Comparison of ENCODE assay signal across 8 cellular contexts in the genomic region with DNA sequence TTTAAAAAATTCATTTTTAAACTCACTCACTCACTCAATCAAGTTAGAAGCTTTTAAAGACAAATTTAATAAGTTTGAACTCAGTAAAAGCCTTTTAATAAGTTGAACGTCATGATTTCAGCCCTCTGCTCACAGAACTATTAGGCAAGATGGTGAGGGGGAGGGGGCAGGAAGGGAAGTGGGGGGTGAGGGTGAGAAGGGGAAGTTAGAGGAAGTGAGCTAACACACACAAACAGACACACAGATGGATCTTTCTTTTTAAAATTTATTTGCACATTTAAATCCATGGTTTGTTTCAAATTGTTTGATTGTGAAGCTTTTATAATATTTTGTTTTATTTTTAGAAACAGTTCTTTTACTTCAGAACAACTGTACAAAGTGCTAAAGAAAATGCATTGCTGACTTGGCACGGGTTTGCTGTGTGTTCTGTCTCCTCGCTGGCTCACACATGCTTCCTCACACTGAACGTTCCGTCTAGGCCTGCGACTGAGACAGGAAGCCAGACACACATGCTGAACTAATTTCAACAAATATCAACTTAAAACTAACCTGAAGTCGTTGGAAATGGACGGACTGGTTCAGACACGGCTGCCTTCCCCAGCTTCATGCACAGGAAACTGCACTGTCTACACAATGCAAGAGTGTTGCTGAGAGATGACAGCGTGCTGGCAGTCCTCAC. TPM values are rescaled to one million over a fixed set of nuclear protein-coding genes. Genes with fewer than 3 reads are reported as not detected.
DNase-seq lines count a peak whose midpoint lies in the region; ATAC-seq and TF ChIP-seq lines count a peak whose summit lies in the region.

No MANE protein-coding gene starts in this region.

- H3K27ac ChIP-seq in osteoblast (ENCODE audit: low read depth, low read length) (no peak overlapping the region), trophoblast cell (ENCODE audit: low read depth, low read length) (no peak overlapping the region)

- H2AFZ ChIP-seq in osteoblast (ENCODE audit: low read length), result peak overlapping the region; percentile 58
- no peak overlapping the region for H2AFZ ChIP-seq in trophoblast cell (ENCODE audit: insufficient read depth, low read length, poor library complexity)

- H3K4me1 ChIP-seq in osteoblast (ENCODE audit: insufficient read depth, low read length) (peaks cover 2% of the 10 kb centered on the region), trophoblast cell (ENCODE audit: control insufficient read depth in 1 of 2, insufficient read depth in 2 of 2, low read length in 2 of 2) (peaks cover 4% of the 10 kb centered on the region in 2 experiments)

- no peak overlapping the region for H3K23ac ChIP-seq in trophoblast cell (ENCODE audit: low read length)

- H3K18ac ChIP-seq in trophoblast cell (ENCODE audit: low read length), result no peak overlapping the region

- peaks cover 30% of the 10 kb centered on the region for H3K36me3 Mint-ChIP-seq in activated CD4-positive, alpha-beta memory T cell treated with anti-CD3 and anti-CD28 coated beads, Interleukin-2, amount 10 ng/mL, durations not matched to agents 7 days and 5 days (ENCODE audit: low read depth)

- peaks cover 47% of the 10 kb centered on the region for H3K4me1 Mint-ChIP-seq in activated CD4-positive, alpha-beta memory T cell treated with anti-CD3 and anti-CD28 coated beads, Interleukin-2, amount 10 ng/mL, durations not matched to agents 7 days and 5 days

- H3K79me2 ChIP-seq in osteoblast (ENCODE audit: insufficient read depth, low read length) (no peaks in the 10 kb centered on the region), trophoblast cell (ENCODE audit: control insufficient read depth, insufficient read depth, low read length, poor library complexity) (no peaks in the 10 kb centered on the region)

- in situ Hi-C loops in KBM-7 (cut with MboI; ENCODE audit: low pct_unique_long_range_greater_than_20kb, low sequenced_read_pairs), result no loop called here

- no peak overlapping the region for H2BK5ac ChIP-seq in trophoblast cell (ENCODE audit: low read depth, low read length, poor library complexity)

- H3K27me3 ChIP-seq in osteoblast (ENCODE audit: insufficient read depth, low read length), result peaks cover 3% of the 10 kb centered on the region
- no peaks in the 10 kb centered on the region for H3K27me3 ChIP-seq in trophoblast cell (ENCODE audit: insufficient read depth, low read length)

- no peaks in the 10 kb centered on the region for H3K9me3 ChIP-seq in osteoblast (ENCODE audit: low read depth, low read length)
- peaks cover 8% of the 10 kb centered on the region for H3K9me3 ChIP-seq in trophoblast cell (ENCODE audit: insufficient read depth, low read depth, low read length)

- no peaks in the 10 kb centered on the region for H3K79me1 ChIP-seq in trophoblast cell (ENCODE audit: low read length)

- H4K8ac ChIP-seq in trophoblast cell (ENCODE audit: low read depth, low read length), result no peak overlapping the region

- peak; percentile 54 for ATAC-seq in esophagus mucosa

- H4K91ac ChIP-seq in trophoblast cell (ENCODE audit: low read depth, low read length), result no peak overlapping the region

- no peaks in the 10 kb centered on the region for H4K20me1 ChIP-seq in osteoblast (ENCODE audit: insufficient read depth, low read length)

- no peak overlapping the region for H2BK120ac ChIP-seq in trophoblast cell (ENCODE audit: insufficient read depth, low read length, poor library complexity)

- H3K4ac ChIP-seq in trophoblast cell (ENCODE audit: low read depth, low read length), result no peak overlapping the region

- H2BK12ac ChIP-seq in trophoblast cell (ENCODE audit: low read length), result no peak overlapping the region

- peak overlapping the region; percentile 60 for H3K4me3 Mint-ChIP-seq in activated CD4-positive, alpha-beta memory T cell treated with anti-CD3 and anti-CD28 coated beads, Interleukin-2, amount 10 ng/mL, durations not matched to agents 7 days and 5 days

- H3K27me3 Mint-ChIP-seq in activated CD4-positive, alpha-beta memory T cell treated with anti-CD3 and anti-CD28 coated beads, Interleukin-2, amount 10 ng/mL, durations not matched to agents 7 days and 5 days, result peaks cover 50% of the 10 kb centered on the region

- no peak overlapping the region for H3K14ac ChIP-seq in trophoblast cell (ENCODE audit: low read length)

- H2AK5ac ChIP-seq in trophoblast cell (ENCODE audit: low read length), result no peak overlapping the region

- H3K4me2 ChIP-seq in osteoblast (ENCODE audit: insufficient read depth, low read length), result peak overlapping the region; percentile 1
- H3K4me2 ChIP-seq in trophoblast cell (ENCODE audit: low read length), result no peak overlapping the region

- TF ChIP-seq CTCF in osteoblast (IDR thresholded peaks at IDR 0.05; ENCODE audit: extremely low read depth, low read depth, low read length), result no peak

- no peak overlapping the region for H4K12ac ChIP-seq in trophoblast cell (ENCODE audit: low read depth, low read length)

- no peak overlapping the region for H3K9ac ChIP-seq in trophoblast cell (ENCODE audit: low read length)

- H3K36me3 ChIP-seq in osteoblast (ENCODE audit: insufficient read depth, low read length) (no peaks in the 10 kb centered on the region), trophoblast cell (ENCODE audit: control insufficient read depth in 1 of 2, insufficient read depth in 2 of 2, low read length in 2 of 2) (no peaks in the 10 kb centered on the region)

- no CpG with 5 or more reads among the region's 10 CpGs for WGBS in trophoblast cell (ENCODE audit: extremely low coverage, insufficient coverage, insufficient read length)

- H3K9me3 Mint-ChIP-seq in activated CD4-positive, alpha-beta memory T cell treated with anti-CD3 and anti-CD28 coated beads, Interleukin-2, amount 10 ng/mL, durations not matched to agents 7 days and 5 days, result peaks cover 16% of the 10 kb centered on the region

- peak; percentile 57 for DNase-seq in KBM-7
- peak; percentile 60 for DNase-seq in activated CD4-positive, alpha-beta memory T cell treated with anti-CD3 and anti-CD28 coated beads, Interleukin-2, amount 10 ng/mL, durations not matched to agents 7 days and 5 days
- DNase-seq in osteoblast (ENCODE audit: insufficient read length, low spot score, missing footprints), result no peak
- DNase-seq in NCI-H2227 treated with DMSO at 0.1 percent for 48 hours (lab: John Stamatoyannopoulos, UW), result no peak
- DNase-seq in NCI-H1930 (lab: John Stamatoyannopoulos, UW), result no peak
- DNase-seq in H4 (ENCODE audit: low spot score), result no peak
- no peak for DNase-seq in trophoblast cell

- CTCF ChIA-PET in activated CD4-positive, alpha-beta memory T cell treated with anti-CD3 and anti-CD28 coated beads, Interleukin-2, amount 10 ng/mL, durations not matched to agents 7 days and 5 days (lab: Charles Lee), result interaction anchor here (0.9 to 4.2 kb wide), 6 partner anchors 8 to 460 kb away, joined by 3 to 28 read pairs (median 4); a partner anchor contains a TSS

- H3K27ac Mint-ChIP-seq in activated CD4-positive, alpha-beta memory T cell treated with anti-CD3 and anti-CD28 coated beads, Interleukin-2, amount 10 ng/mL, durations not matched to agents 7 days and 5 days, result peak overlapping the region; percentile 98

- no peak overlapping the region for H3K4me3 ChIP-seq in osteoblast (ENCODE audit: insufficient read depth, low read length)
- no peak overlapping the region for H3K4me3 ChIP-seq in trophoblast cell (ENCODE audit: low read depth, low read length)

- POLR2A ChIA-PET in activated CD4-positive, alpha-beta memory T cell treated with anti-CD3 and anti-CD28 coated beads, Interleukin-2, amount 10 ng/mL, durations not matched to agents 7 days and 5 days (lab: Charles Lee), result interaction anchor here (0.8 to 8.7 kb wide), 5 partner anchors 9 to 236 kb away, joined by 3 to 121 read pairs (median 3); a partner anchor contains a TSS

RNA-seq across cellular contexts. Expression of a gene that starts 7.9 kb away (rescaled TPM):
- 10 to 100 TPM; 51.9 to 57.7 TPM for total RNA-seq in activated CD4-positive, alpha-beta memory T cell treated with anti-CD3 and anti-CD28 coated beads, Interleukin-2, amount 10 ng/mL, durations not matched to agents 7 days and 5 days
- total RNA-seq in esophagus mucosa (0.44 TPM), osteoblast (not detected in 2 replicates)
- not detected in 2 replicates for total RNA-seq in H4 (2014; rRNA removed; shearing (Covaris generic))
- not detected in 2 replicates for polyA plus RNA-seq in trophoblast cell (2013)

Comparison
In these comparisons a context has a peak if more than half of its experiments do, and no peak if none do; other contexts are left out.
1. DNase-seq: peak in KBM-7 (single experiment) and activated CD4-positive, alpha-beta memory T cell treated with anti-CD3 and anti-CD28 coated beads, Interleukin-2, amount 10 ng/mL, durations not matched to agents 7 days and 5 days (single experiment); none in osteoblast (single experiment), NCI-H2227 treated with DMSO at 0.1 percent for 48 hours (single experiment), NCI-H1930 (0 of 2), H4 (single experiment) and trophoblast cell (0 of 2).
2. RNA of a gene that starts 7.9 kb away (total RNA-seq): 51.9 to 57.7 TPM in activated CD4-positive, alpha-beta memory T cell treated with anti-CD3 and anti-CD28 coated beads, Interleukin-2, amount 10 ng/mL, durations not matched to agents 7 days and 5 days; 0.44 TPM in esophagus mucosa (single experiment), not detected in osteoblast and not detected in H4; every median in the first group is over 10 times any median in the second.